1 cellular context compared by ENCODE assay signal in the genomic region with DNA sequence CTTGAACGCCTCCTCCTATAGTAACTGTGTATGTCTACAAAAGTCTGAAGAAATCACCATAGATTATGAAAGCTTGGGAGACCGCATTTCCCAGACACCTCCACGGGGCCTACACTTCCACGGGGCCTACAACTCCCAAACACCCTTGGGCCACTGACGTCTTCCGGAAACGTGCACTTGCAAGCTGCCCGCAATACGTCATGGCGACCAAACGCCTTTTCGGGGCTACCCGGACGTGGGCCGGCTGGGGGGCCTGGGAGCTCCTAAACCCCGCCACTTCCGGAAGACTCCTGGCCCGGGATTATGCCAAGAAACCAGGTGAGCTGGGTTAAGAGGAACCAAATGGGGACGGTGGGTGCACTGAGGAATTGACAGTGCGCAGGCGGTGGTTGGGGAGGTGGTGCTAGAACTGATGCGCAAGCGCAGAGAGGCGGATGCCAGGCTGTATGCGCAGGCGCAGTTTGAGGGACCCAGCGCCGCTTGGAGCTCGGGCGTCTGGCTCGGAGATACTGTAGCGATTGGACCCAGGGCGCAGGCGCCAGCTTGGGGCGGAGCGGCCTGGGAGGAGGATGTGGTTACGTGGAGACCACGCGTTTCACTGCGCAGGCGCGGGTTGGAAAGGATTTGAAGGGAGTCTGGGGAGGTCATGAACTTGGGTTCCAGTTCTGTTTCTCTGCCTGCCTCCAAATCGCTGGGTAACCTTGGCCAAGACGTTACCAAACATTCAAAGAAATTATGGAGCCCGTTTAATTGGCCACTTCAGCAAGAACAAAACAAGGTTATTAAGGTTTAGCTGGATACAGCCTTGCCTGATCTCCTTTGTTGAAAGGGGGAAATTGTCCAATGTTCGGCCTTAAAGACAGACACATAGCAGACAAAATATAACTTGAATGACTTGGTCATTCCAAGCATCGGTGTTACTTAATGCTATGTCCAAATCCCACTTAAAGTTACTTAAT.
TF ChIP-seq lines count a peak whose summit lies in the region.

A gene (plus strand): TSS at position 182 of the 959 bp plus-strand sequence. CDS start 19 bp downstream, at position 201.

TF ChIP-seq in GM12878, 131 proteins besides CTCF, POLR2A, EP300 and RAD21 (continued from another document and continues in another):
- TF ChIP-seq, protein P1, sequence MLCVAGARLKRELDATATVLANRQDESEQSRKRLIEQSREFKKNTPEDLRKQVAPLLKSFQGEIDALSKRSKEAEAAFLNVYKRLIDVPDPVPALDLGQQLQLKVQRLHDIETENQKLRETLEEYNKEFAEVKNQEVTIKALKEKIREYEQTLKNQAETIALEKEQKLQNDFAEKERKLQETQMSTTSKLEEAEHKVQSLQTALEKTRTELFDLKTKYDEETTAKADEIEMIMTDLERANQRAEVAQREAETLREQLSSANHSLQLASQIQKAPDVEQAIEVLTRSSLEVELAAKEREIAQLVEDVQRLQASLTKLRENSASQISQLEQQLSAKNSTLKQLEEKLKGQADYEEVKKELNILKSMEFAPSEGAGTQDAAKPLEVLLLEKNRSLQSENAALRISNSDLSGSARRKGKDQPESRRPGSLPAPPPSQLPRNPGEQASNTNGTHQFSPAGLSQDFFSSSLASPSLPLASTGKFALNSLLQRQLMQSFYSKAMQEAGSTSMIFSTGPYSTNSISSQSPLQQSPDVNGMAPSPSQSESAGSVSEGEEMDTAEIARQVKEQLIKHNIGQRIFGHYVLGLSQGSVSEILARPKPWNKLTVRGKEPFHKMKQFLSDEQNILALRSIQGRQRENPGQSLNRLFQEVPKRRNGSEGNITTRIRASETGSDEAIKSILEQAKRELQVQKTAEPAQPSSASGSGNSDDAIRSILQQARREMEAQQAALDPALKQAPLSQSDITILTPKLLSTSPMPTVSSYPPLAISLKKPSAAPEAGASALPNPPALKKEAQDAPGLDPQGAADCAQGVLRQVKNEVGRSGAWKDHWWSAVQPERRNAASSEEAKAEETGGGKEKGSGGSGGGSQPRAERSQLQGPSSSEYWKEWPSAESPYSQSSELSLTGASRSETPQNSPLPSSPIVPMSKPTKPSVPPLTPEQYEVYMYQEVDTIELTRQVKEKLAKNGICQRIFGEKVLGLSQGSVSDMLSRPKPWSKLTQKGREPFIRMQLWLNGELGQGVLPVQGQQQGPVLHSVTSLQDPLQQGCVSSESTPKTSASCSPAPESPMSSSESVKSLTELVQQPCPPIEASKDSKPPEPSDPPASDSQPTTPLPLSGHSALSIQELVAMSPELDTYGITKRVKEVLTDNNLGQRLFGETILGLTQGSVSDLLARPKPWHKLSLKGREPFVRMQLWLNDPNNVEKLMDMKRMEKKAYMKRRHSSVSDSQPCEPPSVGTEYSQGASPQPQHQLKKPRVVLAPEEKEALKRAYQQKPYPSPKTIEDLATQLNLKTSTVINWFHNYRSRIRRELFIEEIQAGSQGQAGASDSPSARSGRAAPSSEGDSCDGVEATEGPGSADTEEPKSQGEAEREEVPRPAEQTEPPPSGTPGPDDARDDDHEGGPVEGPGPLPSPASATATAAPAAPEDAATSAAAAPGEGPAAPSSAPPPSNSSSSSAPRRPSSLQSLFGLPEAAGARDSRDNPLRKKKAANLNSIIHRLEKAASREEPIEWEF (IDR thresholded peaks at IDR 0.05; ENCODE audit: insufficient replicate concordance, low read depth, low read length), result no peak
- TF ChIP-seq CHD4 (IDR thresholded peaks at IDR 0.05) (no peak), ETV6 (conservative IDR thresholded peaks at IDR 0.05 in 1 of 2, IDR thresholded peaks at IDR 0.05 in 1 of 2; ENCODE audit: borderline replicate concordance in 1 of 2, low read depth in 1 of 2) (no peak), PAX5 (IDR thresholded peaks at IDR 0.05; ENCODE audit: borderline replicate concordance, low read depth, low read length) (no peak), GATAD2B (conservative IDR thresholded peaks at IDR 0.05; ENCODE audit: low read depth) (peak; percentile 29; the same call in 1 of the 2 replicates), KAT2A (conservative IDR thresholded peaks at IDR 0.05; ENCODE audit: control insufficient read depth, low read depth, low read length) (no peak), CEBPB (IDR thresholded peaks at IDR 0.05; ENCODE audit: borderline replicate concordance in 1 of 2, low read depth in 2 of 2, low read length in 2 of 2) (no peak), RB1 (IDR thresholded peaks at IDR 0.05; ENCODE audit: borderline replicate concordance) (peak; percentile 26; the same call in 1 of the 2 replicates), TCF3 (IDR thresholded peaks at IDR 0.05; ENCODE audit: borderline replicate concordance, insufficient read depth, low read depth, low read length) (0 out of 2 replicates have a peak, but pooled peaks have one; percentile 26), RFX5 (IDR thresholded peaks at IDR 0.05; ENCODE audit: low read depth, low read length) (no peak), RELA (IDR thresholded peaks at IDR 0.05; ENCODE audit: borderline replicate concordance, partially characterized antibody) (peak; percentile 87), MYB (IDR thresholded peaks at IDR 0.05; ENCODE audit: borderline replicate concordance, low read depth, low read length) (no peak), CREM (IDR thresholded peaks at IDR 0.05; ENCODE audit: low read depth) (peak; percentile 97), HDAC2 (IDR thresholded peaks at IDR 0.05) (no peak), EED (IDR thresholded peaks at IDR 0.05; ENCODE audit: low read depth) (0 out of 2 replicates have a peak, but pooled peaks have one; percentile 30), POLR2AphosphoS2 (IDR thresholded peaks at IDR 0.05; ENCODE audit: low read depth, low read length) (peak; percentile 90), HDAC6 (IDR thresholded peaks at IDR 0.05; ENCODE audit: unreplicated experiment) (peak; percentile 54), TCF12 (IDR thresholded peaks at IDR 0.05; ENCODE audit: low read depth, low read length) (no peak), ZNF622 (IDR thresholded peaks at IDR 0.05) (no peak), EGR1 (IDR thresholded peaks at IDR 0.05; ENCODE audit: borderline replicate concordance in 1 of 2, low read depth in 2 of 2, low read length in 2 of 2) (peak in 1 of 2 experiments; percentile 18; a peak in 1 of 3 replicates), PML (IDR thresholded peaks at IDR 0.05; ENCODE audit: low read length) (peak; percentile 93), KLF5 (IDR thresholded peaks at IDR 0.05; ENCODE audit: partially characterized antibody) (peak; percentile 86), STAT3 (IDR thresholded peaks at IDR 0.05; ENCODE audit: low read depth, low read length) (0 out of 2 replicates have a peak, but pooled peaks have one; percentile 39)
- TF ChIP-seq, protein P2, sequence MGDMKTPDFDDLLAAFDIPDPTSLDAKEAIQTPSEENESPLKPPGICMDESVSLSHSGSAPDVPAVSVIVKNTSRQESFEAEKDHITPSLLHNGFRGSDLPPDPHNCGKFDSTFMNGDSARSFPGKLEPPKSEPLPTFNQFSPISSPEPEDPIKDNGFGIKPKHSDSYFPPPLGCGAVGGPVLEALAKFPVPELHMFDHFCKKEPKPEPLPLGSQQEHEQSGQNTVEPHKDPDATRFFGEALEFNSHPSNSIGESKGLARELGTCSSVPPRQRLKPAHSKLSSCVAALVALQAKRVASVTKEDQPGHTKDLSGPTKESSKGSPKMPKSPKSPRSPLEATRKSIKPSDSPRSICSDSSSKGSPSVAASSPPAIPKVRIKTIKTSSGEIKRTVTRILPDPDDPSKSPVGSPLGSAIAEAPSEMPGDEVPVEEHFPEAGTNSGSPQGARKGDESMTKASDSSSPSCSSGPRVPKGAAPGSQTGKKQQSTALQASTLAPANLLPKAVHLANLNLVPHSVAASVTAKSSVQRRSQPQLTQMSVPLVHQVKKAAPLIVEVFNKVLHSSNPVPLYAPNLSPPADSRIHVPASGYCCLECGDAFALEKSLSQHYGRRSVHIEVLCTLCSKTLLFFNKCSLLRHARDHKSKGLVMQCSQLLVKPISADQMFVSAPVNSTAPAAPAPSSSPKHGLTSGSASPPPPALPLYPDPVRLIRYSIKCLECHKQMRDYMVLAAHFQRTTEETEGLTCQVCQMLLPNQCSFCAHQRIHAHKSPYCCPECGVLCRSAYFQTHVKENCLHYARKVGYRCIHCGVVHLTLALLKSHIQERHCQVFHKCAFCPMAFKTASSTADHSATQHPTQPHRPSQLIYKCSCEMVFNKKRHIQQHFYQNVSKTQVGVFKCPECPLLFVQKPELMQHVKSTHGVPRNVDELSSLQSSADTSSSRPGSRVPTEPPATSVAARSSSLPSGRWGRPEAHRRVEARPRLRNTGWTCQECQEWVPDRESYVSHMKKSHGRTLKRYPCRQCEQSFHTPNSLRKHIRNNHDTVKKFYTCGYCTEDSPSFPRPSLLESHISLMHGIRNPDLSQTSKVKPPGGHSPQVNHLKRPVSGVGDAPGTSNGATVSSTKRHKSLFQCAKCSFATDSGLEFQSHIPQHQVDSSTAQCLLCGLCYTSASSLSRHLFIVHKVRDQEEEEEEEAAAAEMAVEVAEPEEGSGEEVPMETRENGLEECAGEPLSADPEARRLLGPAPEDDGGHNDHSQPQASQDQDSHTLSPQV (IDR thresholded peaks at IDR 0.05), result no peak
- TF ChIP-seq, protein P3, sequence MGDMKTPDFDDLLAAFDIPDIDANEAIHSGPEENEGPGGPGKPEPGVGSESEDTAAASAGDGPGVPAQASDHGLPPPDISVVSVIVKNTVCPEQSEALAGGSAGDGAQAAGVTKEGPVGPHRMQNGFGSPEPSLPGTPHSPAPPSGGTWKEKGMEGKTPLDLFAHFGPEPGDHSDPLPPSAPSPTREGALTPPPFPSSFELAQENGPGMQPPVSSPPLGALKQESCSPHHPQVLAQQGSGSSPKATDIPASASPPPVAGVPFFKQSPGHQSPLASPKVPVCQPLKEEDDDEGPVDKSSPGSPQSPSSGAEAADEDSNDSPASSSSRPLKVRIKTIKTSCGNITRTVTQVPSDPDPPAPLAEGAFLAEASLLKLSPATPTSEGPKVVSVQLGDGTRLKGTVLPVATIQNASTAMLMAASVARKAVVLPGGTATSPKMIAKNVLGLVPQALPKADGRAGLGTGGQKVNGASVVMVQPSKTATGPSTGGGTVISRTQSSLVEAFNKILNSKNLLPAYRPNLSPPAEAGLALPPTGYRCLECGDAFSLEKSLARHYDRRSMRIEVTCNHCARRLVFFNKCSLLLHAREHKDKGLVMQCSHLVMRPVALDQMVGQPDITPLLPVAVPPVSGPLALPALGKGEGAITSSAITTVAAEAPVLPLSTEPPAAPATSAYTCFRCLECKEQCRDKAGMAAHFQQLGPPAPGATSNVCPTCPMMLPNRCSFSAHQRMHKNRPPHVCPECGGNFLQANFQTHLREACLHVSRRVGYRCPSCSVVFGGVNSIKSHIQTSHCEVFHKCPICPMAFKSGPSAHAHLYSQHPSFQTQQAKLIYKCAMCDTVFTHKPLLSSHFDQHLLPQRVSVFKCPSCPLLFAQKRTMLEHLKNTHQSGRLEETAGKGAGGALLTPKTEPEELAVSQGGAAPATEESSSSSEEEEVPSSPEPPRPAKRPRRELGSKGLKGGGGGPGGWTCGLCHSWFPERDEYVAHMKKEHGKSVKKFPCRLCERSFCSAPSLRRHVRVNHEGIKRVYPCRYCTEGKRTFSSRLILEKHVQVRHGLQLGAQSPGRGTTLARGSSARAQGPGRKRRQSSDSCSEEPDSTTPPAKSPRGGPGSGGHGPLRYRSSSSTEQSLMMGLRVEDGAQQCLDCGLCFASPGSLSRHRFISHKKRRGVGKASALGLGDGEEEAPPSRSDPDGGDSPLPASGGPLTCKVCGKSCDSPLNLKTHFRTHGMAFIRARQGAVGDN (IDR thresholded peaks at IDR 0.05), result peak; percentile 68
- TF ChIP-seq, protein P4, sequence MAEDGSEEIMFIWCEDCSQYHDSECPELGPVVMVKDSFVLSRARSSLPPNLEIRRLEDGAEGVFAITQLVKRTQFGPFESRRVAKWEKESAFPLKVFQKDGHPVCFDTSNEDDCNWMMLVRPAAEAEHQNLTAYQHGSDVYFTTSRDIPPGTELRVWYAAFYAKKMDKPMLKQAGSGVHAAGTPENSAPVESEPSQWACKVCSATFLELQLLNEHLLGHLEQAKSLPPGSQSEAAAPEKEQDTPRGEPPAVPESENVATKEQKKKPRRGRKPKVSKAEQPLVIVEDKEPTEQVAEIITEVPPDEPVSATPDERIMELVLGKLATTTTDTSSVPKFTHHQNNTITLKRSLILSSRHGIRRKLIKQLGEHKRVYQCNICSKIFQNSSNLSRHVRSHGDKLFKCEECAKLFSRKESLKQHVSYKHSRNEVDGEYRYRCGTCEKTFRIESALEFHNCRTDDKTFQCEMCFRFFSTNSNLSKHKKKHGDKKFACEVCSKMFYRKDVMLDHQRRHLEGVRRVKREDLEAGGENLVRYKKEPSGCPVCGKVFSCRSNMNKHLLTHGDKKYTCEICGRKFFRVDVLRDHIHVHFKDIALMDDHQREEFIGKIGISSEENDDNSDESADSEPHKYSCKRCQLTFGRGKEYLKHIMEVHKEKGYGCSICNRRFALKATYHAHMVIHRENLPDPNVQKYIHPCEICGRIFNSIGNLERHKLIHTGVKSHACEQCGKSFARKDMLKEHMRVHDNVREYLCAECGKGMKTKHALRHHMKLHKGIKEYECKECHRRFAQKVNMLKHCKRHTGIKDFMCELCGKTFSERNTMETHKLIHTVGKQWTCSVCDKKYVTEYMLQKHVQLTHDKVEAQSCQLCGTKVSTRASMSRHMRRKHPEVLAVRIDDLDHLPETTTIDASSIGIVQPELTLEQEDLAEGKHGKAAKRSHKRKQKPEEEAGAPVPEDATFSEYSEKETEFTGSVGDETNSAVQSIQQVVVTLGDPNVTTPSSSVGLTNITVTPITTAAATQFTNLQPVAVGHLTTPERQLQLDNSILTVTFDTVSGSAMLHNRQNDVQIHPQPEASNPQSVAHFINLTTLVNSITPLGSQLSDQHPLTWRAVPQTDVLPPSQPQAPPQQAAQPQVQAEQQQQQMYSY (CRISPR knock-in tag; IDR thresholded peaks at IDR 0.05), result no peak
- TF ChIP-seq, protein P5, sequence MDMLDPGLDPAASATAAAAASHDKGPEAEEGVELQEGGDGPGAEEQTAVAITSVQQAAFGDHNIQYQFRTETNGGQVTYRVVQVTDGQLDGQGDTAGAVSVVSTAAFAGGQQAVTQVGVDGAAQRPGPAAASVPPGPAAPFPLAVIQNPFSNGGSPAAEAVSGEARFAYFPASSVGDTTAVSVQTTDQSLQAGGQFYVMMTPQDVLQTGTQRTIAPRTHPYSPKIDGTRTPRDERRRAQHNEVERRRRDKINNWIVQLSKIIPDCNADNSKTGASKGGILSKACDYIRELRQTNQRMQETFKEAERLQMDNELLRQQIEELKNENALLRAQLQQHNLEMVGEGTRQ (IDR thresholded peaks at IDR 0.05; ENCODE audit: borderline replicate concordance, low read depth, low read length), result no peak
- TF ChIP-seq, protein P6, sequence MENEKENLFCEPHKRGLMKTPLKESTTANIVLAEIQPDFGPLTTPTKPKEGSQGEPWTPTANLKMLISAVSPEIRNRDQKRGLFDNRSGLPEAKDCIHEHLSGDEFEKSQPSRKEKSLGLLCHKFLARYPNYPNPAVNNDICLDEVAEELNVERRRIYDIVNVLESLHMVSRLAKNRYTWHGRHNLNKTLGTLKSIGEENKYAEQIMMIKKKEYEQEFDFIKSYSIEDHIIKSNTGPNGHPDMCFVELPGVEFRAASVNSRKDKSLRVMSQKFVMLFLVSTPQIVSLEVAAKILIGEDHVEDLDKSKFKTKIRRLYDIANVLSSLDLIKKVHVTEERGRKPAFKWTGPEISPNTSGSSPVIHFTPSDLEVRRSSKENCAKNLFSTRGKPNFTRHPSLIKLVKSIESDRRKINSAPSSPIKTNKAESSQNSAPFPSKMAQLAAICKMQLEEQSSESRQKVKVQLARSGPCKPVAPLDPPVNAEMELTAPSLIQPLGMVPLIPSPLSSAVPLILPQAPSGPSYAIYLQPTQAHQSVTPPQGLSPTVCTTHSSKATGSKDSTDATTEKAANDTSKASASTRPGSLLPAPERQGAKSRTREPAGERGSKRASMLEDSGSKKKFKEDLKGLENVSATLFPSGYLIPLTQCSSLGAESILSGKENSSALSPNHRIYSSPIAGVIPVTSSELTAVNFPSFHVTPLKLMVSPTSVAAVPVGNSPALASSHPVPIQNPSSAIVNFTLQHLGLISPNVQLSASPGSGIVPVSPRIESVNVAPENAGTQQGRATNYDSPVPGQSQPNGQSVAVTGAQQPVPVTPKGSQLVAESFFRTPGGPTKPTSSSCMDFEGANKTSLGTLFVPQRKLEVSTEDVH (IDR thresholded peaks at IDR 0.05; ENCODE audit: low read depth, partially characterized antibody), result peak; percentile 72
